In genomic region chr11:46105902-46106301, GRCh38 we compare ENCODE assay signal across 14 cellular contexts.
"Had no signal": no experiment of that assay in that cellular context is flagged by ENCODE, and none has a peak within 500 bp of the region (broad histone marks: within the 10 kb centered on the region; RNA-seq: fewer than 3 reads in every experiment).

No MANE protein-coding gene starts in this region.

- H3K36me3 ChIP-seq: gastrocnemius medialis, left ventricle myocardium inferior, pancreas, thyroid gland had no signal

- H3K27me3 ChIP-seq: gastrocnemius medialis, pancreas, thyroid gland had no signal

- H3K9me3 ChIP-seq: gastrocnemius medialis, left ventricle myocardium inferior, pancreas, thyroid gland had no signal

- H3K4me3 ChIP-seq: left ventricle myocardium inferior, pancreas, thyroid gland had no signal

- H3K27ac ChIP-seq: epithelial cell of prostate, pancreas, VCaP had no signal

- H3K9me3 Mint-ChIP-seq: activated naive CD4-positive, alpha-beta T cell treated with anti-CD3 and anti-CD28 coated beads, Interleukin-2, amount 10 ng/mL, durations not matched to agents 7 days and 5 days; activated T-helper 17 cell treated with anti-CD3 and anti-CD28 coated beads, Interleukin-2, amount 50 U/mL, for 72 hours; neural crest cell; T-helper 2 cell treated with Interferon-gamma antibody and Interleukin-4, amounts not matched to agents 5 μg/mL and 100 μg/mL, for 36 hours had no signal

- H3K27ac Mint-ChIP-seq: activated naive CD4-positive, alpha-beta T cell treated with anti-CD3 and anti-CD28 coated beads, Interleukin-2, amount 10 ng/mL, durations not matched to agents 7 days and 5 days; T-helper 2 cell treated with Interferon-gamma antibody and Interleukin-4, amounts not matched to agents 5 μg/mL and 100 μg/mL, for 36 hours had no signal

- ATAC-seq: activated T-helper 17 cell treated with anti-CD3 and anti-CD28 coated beads, Interleukin-2, amount 50 U/mL, for 72 hours had no signal

- H3K27me3 Mint-ChIP-seq: activated naive CD4-positive, alpha-beta T cell treated with anti-CD3 and anti-CD28 coated beads, Interleukin-2, amount 10 ng/mL, durations not matched to agents 7 days and 5 days; activated T-helper 17 cell treated with anti-CD3 and anti-CD28 coated beads, Interleukin-2, amount 50 U/mL, for 72 hours had no signal

- H3K4me3 Mint-ChIP-seq: activated naive CD4-positive, alpha-beta T cell treated with anti-CD3 and anti-CD28 coated beads, Interleukin-2, amount 10 ng/mL, durations not matched to agents 7 days and 5 days; neural crest cell; T-helper 2 cell treated with Interferon-gamma antibody and Interleukin-4, amounts not matched to agents 5 μg/mL and 100 μg/mL, for 36 hours had no signal

- H3K36me3 Mint-ChIP-seq: activated naive CD4-positive, alpha-beta T cell treated with anti-CD3 and anti-CD28 coated beads, Interleukin-2, amount 10 ng/mL, durations not matched to agents 7 days and 5 days had no signal

- DNase-seq: activated naive CD4-positive, alpha-beta T cell treated with anti-CD3 and anti-CD28 coated beads, Interleukin-2, amount 10 ng/mL, durations not matched to agents 7 days and 5 days; central memory CD4-positive, alpha-beta T cell; cortex of kidney; effector memory CD4-positive, alpha-beta T cell; gastrocnemius medialis; left ventricle myocardium inferior; pancreas; retina; thyroid gland had no signal
